Comparison of ENCODE assay signal across 8 cellular contexts in the genomic region with DNA sequence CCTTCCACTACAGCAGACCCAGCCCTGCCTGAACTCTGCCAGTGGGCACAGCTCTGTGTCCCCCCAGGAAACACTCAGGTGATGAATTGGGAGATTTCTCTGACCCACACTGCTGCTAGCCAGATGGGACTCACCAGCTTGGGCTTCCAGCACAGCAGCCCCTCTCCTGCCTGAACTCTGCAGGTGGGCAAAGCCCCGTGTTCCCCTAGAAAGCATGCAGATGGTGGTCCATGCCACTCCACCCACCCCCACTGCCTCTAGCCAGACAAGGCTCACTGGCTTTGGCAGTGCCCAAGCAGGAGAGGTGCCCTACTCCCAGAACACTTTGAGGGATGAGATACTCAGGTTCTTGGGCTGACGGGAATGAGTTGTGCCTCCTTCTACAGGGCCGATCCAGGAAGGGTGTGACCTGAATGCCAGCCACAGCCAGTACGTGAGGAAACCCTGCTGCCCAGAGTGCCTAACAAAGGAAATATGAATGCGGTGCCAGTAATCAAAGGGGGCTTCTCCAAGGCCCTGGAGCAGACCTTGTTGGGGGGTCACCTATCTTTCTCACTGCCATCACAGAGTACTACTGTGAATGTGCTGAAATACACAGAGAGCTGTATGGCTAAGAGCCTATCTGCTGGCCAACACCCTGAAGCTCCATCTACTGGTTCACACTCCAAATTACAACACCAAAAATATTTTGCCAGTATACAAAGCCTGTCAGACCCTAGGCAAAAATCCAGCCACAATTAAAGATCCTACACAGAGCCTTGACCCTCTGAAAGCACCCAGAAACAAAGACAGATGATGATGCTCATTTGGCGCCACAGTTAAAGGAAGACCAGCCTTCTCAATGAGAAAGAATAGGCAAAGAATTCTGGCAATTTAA.
A peak's percentile ranks its signal among the peaks of the same experiment; 100 is the strongest.
DNase-seq lines count a peak whose midpoint lies in the region; ATAC-seq and TF ChIP-seq lines count a peak whose summit lies in the region.

No MANE protein-coding gene starts in this region.

- no peaks in the 10 kb centered on the region for H3K36me3 ChIP-seq in transverse colon

- no peaks in the 10 kb centered on the region for H3K4me1 ChIP-seq in transverse colon

- no peak overlapping the region for H3K27ac ChIP-seq in transverse colon

- ATAC-seq in HG02610 (IDR thresholded peaks at IDR 0.05; ENCODE audit: unreplicated experiment) (peak; percentile 41), HG03521 (IDR thresholded peaks at IDR 0.05; ENCODE audit: unreplicated experiment) (no peak)

- H3K9me3 ChIP-seq in transverse colon, result peaks cover 0 to 9% of the 10 kb centered on the region in 2 donors

- TF ChIP-seq EP300 in transverse colon (IDR thresholded peaks at IDR 0.05; ENCODE audit: low read depth), result no peak

- intact Hi-C loops in transverse colon (cut with DNase I; ENCODE audit: low total_unique reads), result no loop called here

- 89 to 100% methylated on average over 1 to 6 of the region's 6 CpGs for WGBS in transverse colon (ENCODE audit: low coverage in 1 of 2), 2 donors

- TF ChIP-seq POLR2A in transverse colon (IDR thresholded peaks at IDR 0.05), result no peak

- in situ Hi-C loops in transverse colon (cut with MboI; ENCODE audit: low pct_ligation_motif_present in 1 of 4, low pct_unique_long_range_greater_than_20kb in 1 of 4, low sequenced_read_pairs in 3 of 4), result no loop called here

- TF ChIP-seq CTCF in fibroblast of mammary gland (conservative IDR thresholded peaks at IDR 0.05; ENCODE audit: control insufficient read depth, insufficient read depth, low read depth, low read length) (peak; percentile 59), transverse colon (IDR thresholded peaks at IDR 0.05) (peak in 4 of 5 experiments; percentile 12 to 50 (median 27))

- DNase-seq in NCI-H2107 treated with DMSO at 0.1 percent for 48 hours (lab: John Stamatoyannopoulos, UW; ENCODE audit: unreplicated experiment), result peak; percentile 8
- DNase-seq in NCI-H2107 (lab: John Stamatoyannopoulos, UW), result no peak
- DNase-seq in SKM-1 treated with dmso at 0.1 percent for 144 hours (lab: John Stamatoyannopoulos, UW; ENCODE audit: unreplicated experiment), result peak; percentile 60
- DNase-seq in fibroblast of mammary gland (ENCODE audit: low read depth), result peak; percentile 53
- DNase-seq in transverse colon, result no peak
- no peak for DNase-seq in anterior cingulate cortex (lab: John Stamatoyannopoulos, UW)

- H3K27me3 ChIP-seq in transverse colon, result no peaks in the 10 kb centered on the region

- H3K4me3 ChIP-seq in fibroblast of mammary gland (ENCODE audit: control insufficient read depth, low read depth, low read length) (no peak overlapping the region), transverse colon (no peak overlapping the region)

Comparison
In these comparisons a context has a peak if more than half of its experiments do, and no peak if none do; other contexts are left out.
1. DNase-seq: peak in NCI-H2107 treated with DMSO at 0.1 percent for 48 hours (single experiment), SKM-1 treated with dmso at 0.1 percent for 144 hours (single experiment) and fibroblast of mammary gland (single experiment); none in NCI-H2107 (single experiment), transverse colon (single experiment) and anterior cingulate cortex (0 of 58).